In the genomic region with DNA sequence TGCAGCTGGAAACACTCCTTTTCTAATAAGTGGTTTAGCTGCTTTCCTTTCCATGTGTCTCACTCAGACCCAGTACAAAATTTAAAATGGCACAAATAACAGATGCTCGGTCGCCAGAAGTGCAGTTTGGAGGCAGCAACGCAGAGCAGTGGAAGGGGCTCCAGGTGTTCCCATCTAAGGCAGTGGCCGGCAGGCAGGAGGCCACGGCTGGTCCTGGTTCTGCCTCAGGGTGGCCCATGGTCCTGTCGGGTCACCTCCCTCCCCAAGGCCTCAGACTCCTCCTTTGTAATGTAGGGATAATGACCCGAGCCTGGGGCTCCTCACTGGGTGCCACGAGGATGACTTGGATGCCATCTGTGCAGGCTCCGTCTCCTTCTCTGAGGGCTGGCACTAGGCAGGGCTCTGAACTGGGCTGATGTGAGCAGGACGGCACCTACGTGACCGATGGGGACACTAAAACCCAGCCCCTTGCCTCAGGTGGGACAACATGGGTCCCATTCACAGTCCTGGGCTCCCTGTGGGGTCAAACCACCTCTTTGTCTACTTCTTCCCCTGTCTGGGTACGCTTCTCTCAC, we compare ENCODE assay signal across 9 cellular contexts.
"Had no signal": no experiment of that assay in that cellular context is flagged by ENCODE, and none has a peak within 500 bp of the region (broad histone marks: within the 10 kb centered on the region; RNA-seq: fewer than 3 reads in every experiment).

No MANE protein-coding gene starts in this region.

- H3K4me3 Mint-ChIP-seq: stimulated activated naive B cell treated with anti-CD40 and anti-IgM and Interleukin-4, amounts not matched to agents 10 μg/mL and 1 μg/mL and 100 μg/mL, for 72 hours had no signal

- H3K36me3 Mint-ChIP-seq: stimulated activated naive B cell treated with anti-CD40 and anti-IgM and Interleukin-4, amounts not matched to agents 10 μg/mL and 1 μg/mL and 100 μg/mL, for 72 hours had no signal

- H3K9me3 ChIP-seq: heart right ventricle, left ventricle myocardium inferior, tibial nerve had no signal

- H3K4me1 Mint-ChIP-seq: stimulated activated naive B cell treated with anti-CD40 and anti-IgM and Interleukin-4, amounts not matched to agents 10 μg/mL and 1 μg/mL and 100 μg/mL, for 72 hours had no signal

- H3K36me3 ChIP-seq: cardiac muscle cell, heart right ventricle, left ventricle myocardium inferior, tibial nerve had no signal

- H3K4me1 ChIP-seq: heart right ventricle, left ventricle myocardium inferior, tibial nerve had no signal

- DNase-seq: activated CD4-positive, alpha-beta T cell treated with anti-CD3 and anti-CD28 coated beads, Interleukin-2, amount 50 U/mL, for 48 hours; activated CD8-positive, alpha-beta memory T cell treated with anti-CD3 and anti-CD28 coated beads, Interleukin-2, amount 50 U/mL, for 48 hours; activated naive CD4-positive, alpha-beta T cell treated with Interleukin-2 at 50 U/mL for 16 hours; heart right ventricle; left ventricle myocardium inferior; right cardiac atrium; stimulated activated naive B cell treated with anti-CD40 and anti-IgM and Interleukin-4, amounts not matched to agents 10 μg/mL and 1 μg/mL and 100 μg/mL, for 72 hours had no signal

- H3K9me3 Mint-ChIP-seq: stimulated activated naive B cell treated with anti-CD40 and anti-IgM and Interleukin-4, amounts not matched to agents 10 μg/mL and 1 μg/mL and 100 μg/mL, for 72 hours had no signal

- H3K4me3 ChIP-seq: cardiac muscle cell, heart right ventricle, left ventricle myocardium inferior, tibial nerve had no signal

- H3K27ac Mint-ChIP-seq: stimulated activated naive B cell treated with anti-CD40 and anti-IgM and Interleukin-4, amounts not matched to agents 10 μg/mL and 1 μg/mL and 100 μg/mL, for 72 hours had no signal

- H3K27ac ChIP-seq: cardiac muscle cell, heart right ventricle, left ventricle myocardium inferior, tibial nerve had no signal

- ATAC-seq: heart right ventricle; right cardiac atrium; stimulated activated naive B cell treated with anti-CD40 and anti-IgM and Interleukin-4, amounts not matched to agents 10 μg/mL and 1 μg/mL and 100 μg/mL, for 72 hours had no signal

- H3K27me3 ChIP-seq: cardiac muscle cell had no signal
